27 cellular contexts compared by ENCODE assay signal in genomic region chr15:62637498-62637897, GRCh38.
A peak's percentile ranks its signal among the peaks of the same experiment; 100 is the strongest.
DNase-seq lines count a peak whose midpoint lies in the region; TF ChIP-seq lines count a peak whose summit lies in the region.
"Had no signal": no experiment of that assay in that cellular context is flagged by ENCODE, and none has a peak within 500 bp of the region (broad histone marks: within the 10 kb centered on the region; RNA-seq: fewer than 3 reads in every experiment).

No MANE protein-coding gene starts in this region.

- TF ChIP-seq CTCF in fibroblast of villous mesenchyme (IDR thresholded peaks at IDR 0.05; ENCODE audit: insufficient read depth, low read depth, low read length) (no peak), neural progenitor cell (IDR thresholded peaks at IDR 0.05) (no peak)

- no peaks in the 10 kb centered on the region for H3F3A ChIP-seq in neural progenitor cell (ENCODE audit: low read depth)

- peak; percentile 52 for DNase-seq in COLO668 (lab: John Stamatoyannopoulos, UW; ENCODE audit: unreplicated experiment)
- DNase-seq in SJCRH30 = peak; percentile 13 to 29
- peak; percentile 18 for DNase-seq in fibroblast of villous mesenchyme (ENCODE audit: low read depth)
- no peak for DNase-seq in neural progenitor cell (ENCODE audit: low spot score)
- DNase-seq in NCI-H146 treated with DMSO at 0.1 percent for 48 hours (lab: John Stamatoyannopoulos, UW; ENCODE audit: unreplicated experiment) = no peak
- DNase-seq in NCI-H187 treated with DMSO at 0.1 percent for 48 hours (lab: John Stamatoyannopoulos, UW) = no peak
- no peak for DNase-seq in NCI-H146 (lab: John Stamatoyannopoulos, UW)
- DNase-seq: activated CD4-positive, alpha-beta T cell treated with anti-CD3 and anti-CD28 coated beads, Interleukin-2, amount 50 U/mL, for 4 hours; activated naive CD8-positive, alpha-beta T cell treated with anti-CD3 and anti-CD28 coated beads, Interleukin-2, amount 50 U/mL, for 24 hours; activated T-cell treated with anti-CD3 and anti-CD28 coated beads, Interleukin-2, amount 50 U/mL, for 72 hours; COR-L47; effector CD8-positive, alpha-beta T cell; left ventricle myocardium superior; MM.1S; naive B cell; NCI-H2081 treated with DMSO at 0.1 percent for 48 hours; stimulated activated CD4-positive, alpha-beta T cell treated with anti-CD3 and anti-CD28 coated beads, Interleukin-4, amount 100 ng/mL, for 24 hours; T-helper 1 cell; thyroid gland had no signal

- H4K20me1 ChIP-seq in neural progenitor cell (ENCODE audit: low read depth) = no peaks in the 10 kb centered on the region
- H4K20me1 ChIP-seq: BLaER1 treated with 17β-estradiol and CSF1 and Interleukin-3, amounts not matched to agents 10 nM and 100 nM had no signal

- H3K9ac ChIP-seq in neural progenitor cell = no peak overlapping the region
- H3K9ac ChIP-seq: BLaER1 treated with 17β-estradiol and CSF1 and Interleukin-3, amounts not matched to agents 10 nM and 100 nM; KMS-11 had no signal

- peak overlapping the region; percentile 50 for H3K27ac Mint-ChIP-seq in neural progenitor cell
- H3K27ac Mint-ChIP-seq: activated naive CD8-positive, alpha-beta T cell treated with anti-CD3 and anti-CD28 coated beads, Interleukin-2, amount 50 U/mL, for 24 hours; activated T-cell treated with anti-CD3 and anti-CD28 coated beads, Interleukin-2, amount 50 U/mL, for 72 hours had no signal

- H3K27ac ChIP-seq in SJCRH30 (no peak overlapping the region), neural progenitor cell (no peak overlapping the region)
- H3K27ac ChIP-seq: BLaER1 treated with 17β-estradiol and CSF1 and Interleukin-3, amounts not matched to agents 10 nM and 100 nM; coronary artery; epithelial cell of prostate; HL-60; KMS-11; SJSA1; thyroid gland; vagina had no signal

- H3K4me1 ChIP-seq in SJCRH30 (no peaks in the 10 kb centered on the region; the same call in 1 of the 2 replicates), neural progenitor cell (no peaks in the 10 kb centered on the region)
- H3K4me1 ChIP-seq: thyroid gland, vagina had no signal

- no peaks in the 10 kb centered on the region for H3K9me3 Mint-ChIP-seq in neural progenitor cell
- H3K9me3 Mint-ChIP-seq: activated naive CD8-positive, alpha-beta T cell treated with anti-CD3 and anti-CD28 coated beads, Interleukin-2, amount 50 U/mL, for 24 hours; activated T-cell treated with anti-CD3 and anti-CD28 coated beads, Interleukin-2, amount 50 U/mL, for 72 hours; naive B cell had no signal

- H2AFZ ChIP-seq in neural progenitor cell (replicated peaks) = no peak overlapping the region

- no peaks in the 10 kb centered on the region for H3K9me3 ChIP-seq in SJCRH30 (replicated peaks)
- no peaks in the 10 kb centered on the region for H3K9me3 ChIP-seq in neural progenitor cell (ENCODE audit: low read depth)
- H3K9me3 ChIP-seq: HAP-1, SJSA1, thyroid gland, vagina had no signal

- peaks cover 24% of the 10 kb centered on the region for H3K4me1 Mint-ChIP-seq in neural progenitor cell
- H3K4me1 Mint-ChIP-seq: activated naive CD8-positive, alpha-beta T cell treated with anti-CD3 and anti-CD28 coated beads, Interleukin-2, amount 50 U/mL, for 24 hours; naive B cell had no signal

- no peaks in the 10 kb centered on the region for H3K27me3 Mint-ChIP-seq in neural progenitor cell (ENCODE audit: insufficient read depth, low read depth)

- H3K4me3 ChIP-seq in SJCRH30 (no peak overlapping the region), fibroblast of villous mesenchyme (ENCODE audit: low read depth, low read length) (no peak overlapping the region), neural progenitor cell (no peak overlapping the region)
- H3K4me3 ChIP-seq: BLaER1 treated with 17β-estradiol and CSF1 and Interleukin-3, amounts not matched to agents 10 nM and 100 nM; coronary artery; HAP-1; SJSA1; thyroid gland; vagina had no signal

- H3K36me3 Mint-ChIP-seq in neural progenitor cell = no peaks in the 10 kb centered on the region
- H3K36me3 Mint-ChIP-seq: naive B cell had no signal

- H3K79me2 ChIP-seq in neural progenitor cell (ENCODE audit: low read depth) = no peaks in the 10 kb centered on the region

- H3K36me3 ChIP-seq in SJCRH30 (no peaks in the 10 kb centered on the region), neural progenitor cell (no peaks in the 10 kb centered on the region)
- H3K36me3 ChIP-seq: BLaER1 treated with 17β-estradiol and CSF1 and Interleukin-3, amounts not matched to agents 10 nM and 100 nM; HAP-1; SJSA1; thyroid gland; vagina had no signal

- H3K27me3 ChIP-seq in SJCRH30 (no peaks in the 10 kb centered on the region), neural progenitor cell (no peaks in the 10 kb centered on the region)
- H3K27me3 ChIP-seq: BLaER1 treated with 17β-estradiol and CSF1 and Interleukin-3, amounts not matched to agents 10 nM and 100 nM; SJSA1; thyroid gland; vagina had no signal

- no peak overlapping the region for H3K4me2 ChIP-seq in neural progenitor cell
- H3K4me2 ChIP-seq: KMS-11 had no signal

- H3K4me3 Mint-ChIP-seq in neural progenitor cell = no peak overlapping the region
- H3K4me3 Mint-ChIP-seq: activated naive CD8-positive, alpha-beta T cell treated with anti-CD3 and anti-CD28 coated beads, Interleukin-2, amount 50 U/mL, for 24 hours; activated T-cell treated with anti-CD3 and anti-CD28 coated beads, Interleukin-2, amount 50 U/mL, for 72 hours had no signal

Comparison
In these comparisons a context has a peak if more than half of its experiments do, and no peak if none do; other contexts are left out.
1. DNase-seq: peak in COLO668 (single experiment), SJCRH30 (2 of 2) and fibroblast of villous mesenchyme (single experiment); none in neural progenitor cell (single experiment), NCI-H146 treated with DMSO at 0.1 percent for 48 hours (single experiment), NCI-H187 treated with DMSO at 0.1 percent for 48 hours (single experiment) and NCI-H146 (single experiment).